7 cellular contexts compared by ENCODE assay signal in genomic region chr11:5624489-5625278, GRCh38. TPM values are rescaled to one million over a fixed set of nuclear protein-coding genes. Genes with fewer than 3 reads are reported as not detected.
DNase-seq lines count a peak whose midpoint lies in the region; ATAC-seq, FAIRE-seq and TF ChIP-seq lines count a peak whose summit lies in the region.

TSS of gene TRIM34 (plus strand) at chr11:5625001. CDS start at chr11:5632332, 7,331 bp downstream.

- peak within 1 kb of the TSS; percentile 89 for H3K27ac Mint-ChIP-seq in osteocyte (ENCODE audit: unreplicated experiment)

- H3K4me3 ChIP-seq in Peyer's patch (peak within 1 kb of the TSS; percentile 50 to 75 (median 57)), upper lobe of left lung (peak within 1 kb of the TSS; percentile 20 to 65 (median 60))

- H3K9me3 Mint-ChIP-seq in osteocyte (ENCODE audit: unreplicated experiment), result no peaks in the 10 kb centered on the region

- H3K4me1 ChIP-seq in Peyer's patch (peaks cover 0 to 34% (median 5%) of the 10 kb centered on the region in 4 donors), upper lobe of left lung (peaks cover 31 to 39% (median 34%) of the 10 kb centered on the region in 4 donors)

- H3K36me3 ChIP-seq in Peyer's patch (no peaks in the 10 kb centered on the region), upper lobe of left lung (no peaks in the 10 kb centered on the region)

- H3K9me3 ChIP-seq in Peyer's patch (no peaks in the 10 kb centered on the region), upper lobe of left lung (no peaks in the 10 kb centered on the region)

- peak in 1 of 2 donors; percentile 47 for TF ChIP-seq POLR2A in Peyer's patch (IDR thresholded peaks at IDR 0.05)
- TF ChIP-seq POLR2A in upper lobe of left lung (IDR thresholded peaks at IDR 0.05), result peak in 2 of 4 donors; percentile 47 to 66

- TF ChIP-seq EP300 in upper lobe of left lung (IDR thresholded peaks at IDR 0.05), result no peak

- H3K4me1 Mint-ChIP-seq in osteocyte (ENCODE audit: unreplicated experiment), result peaks cover 45% of the 10 kb centered on the region

- H3K36me3 Mint-ChIP-seq in osteocyte (ENCODE audit: unreplicated experiment), result peaks cover 2% of the 10 kb centered on the region

- H3K4me3 Mint-ChIP-seq in osteocyte (ENCODE audit: unreplicated experiment), result peak within 1 kb of the TSS; percentile 78

- no peaks in the 10 kb centered on the region for H3K27me3 Mint-ChIP-seq in osteocyte (ENCODE audit: unreplicated experiment)

- DNase-seq in Peyer's patch, result peak; percentile 67 to 82 (median 77)
- peak; percentile 81 for DNase-seq in activated effector memory CD4-positive, alpha-beta T cell treated with anti-CD3 and anti-CD28 coated beads, Interleukin-2, amount 50 U/mL, for 16 hours
- peak; percentile 26 to 52 for DNase-seq in frontal cortex (ENCODE audit: low spot score in 2 of 2)
- DNase-seq in osteocyte (ENCODE audit: extremely low spot score, unreplicated experiment), result no peak
- peak in 1 of 2 donors; percentile 82 for DNase-seq in upper lobe of left lung

- FAIRE-seq in frontal cortex (lab: Jason Lieb, UNC), result no peak

- TF ChIP-seq CTCF in Peyer's patch (IDR thresholded peaks at IDR 0.05) (no peak), osteocyte (IDR thresholded peaks at IDR 0.05) (no peak), upper lobe of left lung (IDR thresholded peaks at IDR 0.05) (no peak)

- 11 to 12% methylated on average over 7 of the region's 7 CpGs for WGBS in upper lobe of left lung, 2 donors

- peak; percentile 98 for ATAC-seq in GM18907 (IDR thresholded peaks at IDR 0.05; ENCODE audit: unreplicated experiment)
- peak; percentile 95 for ATAC-seq in HG03060 (IDR thresholded peaks at IDR 0.05; ENCODE audit: low read depth, unreplicated experiment)
- peak; percentile 94 to 95 for ATAC-seq in upper lobe of left lung (ENCODE audit: low FRiP score in 2 of 2)

- H3K27me3 ChIP-seq in Peyer's patch (no peaks in the 10 kb centered on the region), upper lobe of left lung (no peaks in the 10 kb centered on the region)

- H3K27ac ChIP-seq in Peyer's patch, result peak within 1 kb of the TSS; percentile 69 to 87 (median 78)
- H3K27ac ChIP-seq in upper lobe of left lung, result peak within 1 kb of the TSS; percentile 61 to 90 (median 82)

RNA-seq across cellular contexts. Expression of gene TRIM34, which starts in this region (rescaled TPM):
- 10 to 100 TPM in 3 of 4 donors, 1 to 10 TPM in 1; 6.7 to 14.9 (median 11.0) TPM for total RNA-seq in Peyer's patch
- 1.6 TPM for total RNA-seq in frontal cortex
- total RNA-seq in osteocyte, result 4.6 and 5.6 TPM in 2 replicates
- total RNA-seq in upper lobe of left lung, result 10 to 100 TPM in 2 of 6 donors, 1 to 10 TPM in 4; 5.8 to 15.0 (median 8.4) TPM
